ENCODE assay signal across 14 cellular contexts in genomic region chr5:15384176-15384575, GRCh38.
DNase-seq lines count a peak whose midpoint lies in the region; ATAC-seq and TF ChIP-seq lines count a peak whose summit lies in the region.
"Had no signal": no experiment of that assay in that cellular context is flagged by ENCODE, and none has a peak within 500 bp of the region (broad histone marks: within the 10 kb centered on the region; RNA-seq: fewer than 3 reads in every experiment).

No MANE protein-coding gene starts in this region.

- peaks cover 3% of the 10 kb centered on the region; the same call in 1 of the 2 replicates for H3K4me1 ChIP-seq in GM23338 (ENCODE audit: insufficient read depth)
- no peaks in the 10 kb centered on the region for H3K4me1 ChIP-seq in neuronal stem cell (ENCODE audit: control insufficient read depth in 2 of 2, insufficient read depth in 1 of 2, low read depth in 1 of 2, low read length in 2 of 2)
- H3K4me1 ChIP-seq: Caco-2 had no signal

- no peak overlapping the region for H2BK5ac ChIP-seq in neuronal stem cell (ENCODE audit: low read length)

- DNase-seq in GM23338 (ENCODE audit: low spot score) (no peak), chondrocyte (ENCODE audit: low spot score) (peak; percentile 38), kidney tubule cell (ENCODE audit: low spot score) (peak; percentile 11), neuronal stem cell (ENCODE audit: low spot score) (no peak), RWPE1 (ENCODE audit: low spot score) (no peak), AML-193 (lab: John Stamatoyannopoulos, UW) (no peak)
- no peak for DNase-seq in activated naive CD8-positive, alpha-beta T cell treated with anti-CD3 and anti-CD28 coated beads for 36 hours
- DNase-seq: Caco-2; CD4-positive, alpha-beta T cell; GDM1; GOT3; H9 had no signal

- H2AFZ ChIP-seq in GM23338: 0 out of 2 replicates have a peak overlapping the region, but pooled peaks have one; percentile 23
- H2AFZ ChIP-seq in neuronal stem cell (ENCODE audit: low read length): no peak overlapping the region

- no peak overlapping the region for H2BK120ac ChIP-seq in neuronal stem cell (ENCODE audit: low read depth, low read length)

- H3K4ac ChIP-seq in neuronal stem cell (ENCODE audit: low read length): no peak overlapping the region

- no peaks in the 10 kb centered on the region for H3K79me1 ChIP-seq in neuronal stem cell (ENCODE audit: low read depth, low read length)

- H2BK15ac ChIP-seq in neuronal stem cell (ENCODE audit: low read length): no peak overlapping the region

- no peak overlapping the region for H3K14ac ChIP-seq in neuronal stem cell (ENCODE audit: low read length)

- H4K91ac ChIP-seq in neuronal stem cell (ENCODE audit: low read depth, low read length, poor library complexity): no peak overlapping the region

- ATAC-seq in GM23338: peak; percentile 48

- no peaks in the 10 kb centered on the region for H3K9me2 ChIP-seq in GM23338 (ENCODE audit: insufficient read depth)

- H3K27me3 ChIP-seq in GM23338 (ENCODE audit: insufficient read depth) (no peaks in the 10 kb centered on the region), neuronal stem cell (ENCODE audit: control insufficient read depth in 3 of 3, insufficient read depth in 3 of 3, low read depth in 1 of 3, low read length in 3 of 3) (no peaks in the 10 kb centered on the region)

- H3K27me3 Mint-ChIP-seq in GM23338 (ENCODE audit: insufficient read depth, low read depth, poor library complexity) (peaks cover 4% of the 10 kb centered on the region), chondrocyte (ENCODE audit: low read depth) (peaks cover 27% of the 10 kb centered on the region)
- H3K27me3 Mint-ChIP-seq in activated naive CD8-positive, alpha-beta T cell treated with anti-CD3 and anti-CD28 coated beads for 36 hours: peaks cover 3% of the 10 kb centered on the region
- H3K27me3 Mint-ChIP-seq: CD4-positive, alpha-beta T cell had no signal

- no peak overlapping the region for H4K8ac ChIP-seq in neuronal stem cell (ENCODE audit: low read depth, low read length)

- POLR2A ChIA-PET in RWPE1 (lab: Yijun Ruan, JAX; ENCODE audit: low non-redundant PET): no interaction called here

- H3K4me3 Mint-ChIP-seq in GM23338 (no peak overlapping the region), chondrocyte (ENCODE audit: unreplicated experiment) (no peak overlapping the region)
- H3K4me3 Mint-ChIP-seq in activated naive CD8-positive, alpha-beta T cell treated with anti-CD3 and anti-CD28 coated beads for 36 hours: no peak overlapping the region
- H3K4me3 Mint-ChIP-seq: CD4-positive, alpha-beta T cell; H9 had no signal

- H3K18ac ChIP-seq in neuronal stem cell (ENCODE audit: low read length): peak overlapping the region; percentile 32

- H3K36me3 Mint-ChIP-seq in GM23338 (ENCODE audit: low read depth): no peaks in the 10 kb centered on the region; the same call in 2 of the 3 replicates
- peaks cover 2% of the 10 kb centered on the region for H3K36me3 Mint-ChIP-seq in chondrocyte (ENCODE audit: low read depth)
- no peaks in the 10 kb centered on the region for H3K36me3 Mint-ChIP-seq in activated naive CD8-positive, alpha-beta T cell treated with anti-CD3 and anti-CD28 coated beads for 36 hours

- no peaks in the 10 kb centered on the region; the same call in 2 of the 3 replicates for H3K9me3 Mint-ChIP-seq in GM23338
- no peaks in the 10 kb centered on the region for H3K9me3 Mint-ChIP-seq in chondrocyte (ENCODE audit: low read depth)
- no peaks in the 10 kb centered on the region for H3K9me3 Mint-ChIP-seq in activated naive CD8-positive, alpha-beta T cell treated with anti-CD3 and anti-CD28 coated beads for 36 hours
- H3K9me3 Mint-ChIP-seq: H9 had no signal

- no peak overlapping the region for H2AK5ac ChIP-seq in neuronal stem cell (ENCODE audit: low read depth, low read length)

- H3K4me1 Mint-ChIP-seq in GM23338 (peaks cover 3% of the 10 kb centered on the region; the same call in 2 of the 3 replicates), chondrocyte (ENCODE audit: low read depth) (no peaks in the 10 kb centered on the region)
- no peaks in the 10 kb centered on the region for H3K4me1 Mint-ChIP-seq in activated naive CD8-positive, alpha-beta T cell treated with anti-CD3 and anti-CD28 coated beads for 36 hours

- H3K36me3 ChIP-seq in GM23338 (ENCODE audit: insufficient read depth) (no peaks in the 10 kb centered on the region), neuronal stem cell (replicated peaks in 1 of 2; ENCODE audit: control insufficient read depth in 2 of 2, insufficient read depth in 2 of 2, low read length in 2 of 2) (no peaks in the 10 kb centered on the region)

- no peaks in the 10 kb centered on the region for H3F3A ChIP-seq in GM23338 (replicated peaks; ENCODE audit: low read depth)

- no peak overlapping the region for H3K4me3 ChIP-seq in GM23338
- no peak overlapping the region for H3K4me3 ChIP-seq in neuronal stem cell (ENCODE audit: low read length in 2 of 2)

- H3K23ac ChIP-seq in neuronal stem cell (ENCODE audit: low read depth, low read length, poor library complexity): no peak overlapping the region

- no peaks in the 10 kb centered on the region for H4K20me1 ChIP-seq in GM23338 (replicated peaks; ENCODE audit: insufficient read depth)

- H3K79me2 ChIP-seq in GM23338 (replicated peaks; ENCODE audit: insufficient read depth): no peaks in the 10 kb centered on the region

- H3K27ac ChIP-seq in GM23338 (ENCODE audit: low read depth) (no peak overlapping the region), neuronal stem cell (replicated peaks; ENCODE audit: low read length) (no peak overlapping the region), RWPE1 (no peak overlapping the region)
- H3K27ac ChIP-seq: C4-2B, HL-60 had no signal

- H3K9me3 ChIP-seq in neuronal stem cell (replicated peaks in 1 of 2; ENCODE audit: control insufficient read depth in 2 of 2, insufficient read depth in 1 of 2, low read depth in 1 of 2, low read length in 2 of 2): no peaks in the 10 kb centered on the region
- H3K9me3 ChIP-seq: Caco-2 had no signal

- CTCF ChIA-PET in RWPE1 (lab: Yijun Ruan, JAX): no interaction called here

- H3K27ac Mint-ChIP-seq in GM23338 (no peak overlapping the region; the same call in 1 of the 2 replicates), chondrocyte (ENCODE audit: unreplicated experiment) (no peak overlapping the region)
- no peak overlapping the region for H3K27ac Mint-ChIP-seq in activated naive CD8-positive, alpha-beta T cell treated with anti-CD3 and anti-CD28 coated beads for 36 hours
- H3K27ac Mint-ChIP-seq: CD4-positive, alpha-beta T cell; H9 had no signal

- TF ChIP-seq CTCF in GM23338 (conservative IDR thresholded peaks at IDR 0.05; ENCODE audit: low read depth in 2 of 2): no peak
- TF ChIP-seq CTCF in chondrocyte (IDR thresholded peaks at IDR 0.05): no peak
- TF ChIP-seq CTCF in RWPE1 (conservative IDR thresholded peaks at IDR 0.05; ENCODE audit: low read depth): no peak

- WGBS in neuronal stem cell (ENCODE audit: extremely low coverage in 2 of 2, insufficient read length in 2 of 2, insufficient replicate concordance in 1 of 2), 2 donors: no CpG with 5 or more reads among the region's 9 CpGs

- H3K4me2 ChIP-seq in GM23338: no peak overlapping the region
- H3K4me2 ChIP-seq in neuronal stem cell (ENCODE audit: insufficient read depth, low read length, poor library complexity, severe bottlenecking): no peak overlapping the region

- no peak overlapping the region for H2BK12ac ChIP-seq in neuronal stem cell (ENCODE audit: low read length)

- no peak overlapping the region for H3K9ac ChIP-seq in neuronal stem cell (ENCODE audit: low read depth, low read length, poor library complexity)

TF ChIP-seq in GM23338, 12 proteins besides CTCF, POLR2A, EP300 and RAD21 (continues in another document):
- TF ChIP-seq, protein P1, sequence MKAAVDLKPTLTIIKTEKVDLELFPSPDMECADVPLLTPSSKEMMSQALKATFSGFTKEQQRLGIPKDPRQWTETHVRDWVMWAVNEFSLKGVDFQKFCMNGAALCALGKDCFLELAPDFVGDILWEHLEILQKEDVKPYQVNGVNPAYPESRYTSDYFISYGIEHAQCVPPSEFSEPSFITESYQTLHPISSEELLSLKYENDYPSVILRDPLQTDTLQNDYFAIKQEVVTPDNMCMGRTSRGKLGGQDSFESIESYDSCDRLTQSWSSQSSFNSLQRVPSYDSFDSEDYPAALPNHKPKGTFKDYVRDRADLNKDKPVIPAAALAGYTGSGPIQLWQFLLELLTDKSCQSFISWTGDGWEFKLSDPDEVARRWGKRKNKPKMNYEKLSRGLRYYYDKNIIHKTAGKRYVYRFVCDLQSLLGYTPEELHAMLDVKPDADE (IDR thresholded peaks at IDR 0.05): no peak
- TF ChIP-seq REST (IDR thresholded peaks at IDR 0.05; ENCODE audit: unreplicated experiment): peak; percentile 20
- no peak for TF ChIP-seq ZNF114 (CRISPR knock-in tag; IDR thresholded peaks at IDR 0.05)
- no peak for TF ChIP-seq NANOG (IDR thresholded peaks at IDR 0.05; ENCODE audit: borderline replicate concordance)
- TF ChIP-seq STAT1 (IDR thresholded peaks at IDR 0.05; ENCODE audit: unreplicated experiment): no peak

Comparison
In these comparisons a context has a peak if more than half of its experiments do, and no peak if none do; other contexts are left out.
1. DNase-seq: peak in chondrocyte (single experiment) and kidney tubule cell (single experiment); none in GM23338 (single experiment), neuronal stem cell (single experiment), RWPE1 (single experiment), AML-193 (0 of 2) and activated naive CD8-positive, alpha-beta T cell treated with anti-CD3 and anti-CD28 coated beads for 36 hours (single experiment).